In genomic region chr17:50831430-50832064, GRCh38 we compare ENCODE assay signal across 1 cellular context.
TF ChIP-seq lines count a peak whose summit lies in the region.

No MANE protein-coding gene starts in this region.

TF ChIP-seq in K562, 482 proteins besides CTCF, POLR2A, EP300 and RAD21 (continues in another document):
- TF ChIP-seq ZNF785 (CRISPR knock-in tag; IDR thresholded peaks at IDR 0.05), result no peak
- peak; percentile 17; the same call in 1 of the 2 replicates for TF ChIP-seq PHF8 (IDR thresholded peaks at IDR 0.05; ENCODE audit: borderline replicate concordance, low read length)
- peak; percentile 54; the same call in 1 of the 2 replicates for TF ChIP-seq LEF1 (IDR thresholded peaks at IDR 0.05)
- no peak for TF ChIP-seq ELF4 (CRISPR knock-in tag; IDR thresholded peaks at IDR 0.05)
- TF ChIP-seq TOE1 (IDR thresholded peaks at IDR 0.05; ENCODE audit: borderline replicate concordance), result no peak
- no peak for TF ChIP-seq TOE1 (CRISPR knock-in tag; IDR thresholded peaks at IDR 0.05; ENCODE audit: borderline replicate concordance, low read depth)
- peak; percentile 43; the same call in 1 of the 2 replicates for TF ChIP-seq CREM (IDR thresholded peaks at IDR 0.05; ENCODE audit: low read depth)
- TF ChIP-seq CBFA2T3 (IDR thresholded peaks at IDR 0.05), result 0 out of 2 replicates have a peak, but pooled peaks have one; percentile 40
- no peak for TF ChIP-seq SAP30 (IDR thresholded peaks at IDR 0.05; ENCODE audit: borderline replicate concordance, insufficient read depth, low read depth, low read length, poor library complexity, severe bottlenecking)
- TF ChIP-seq ZFP1 (CRISPR knock-in tag; IDR thresholded peaks at IDR 0.05), result no peak
- TF ChIP-seq POLR2AphosphoS5 (IDR thresholded peaks at IDR 0.05; ENCODE audit: control insufficient read depth, insufficient read depth, low read depth, low read length), result no peak
- TF ChIP-seq ZNF639 (CRISPR knock-in tag; conservative IDR thresholded peaks at IDR 0.05 in 1 of 2, IDR thresholded peaks at IDR 0.05 in 1 of 2), result no peak
- no peak for TF ChIP-seq RCOR1 (IDR thresholded peaks at IDR 0.05; ENCODE audit: borderline replicate concordance in 1 of 2, low read depth in 2 of 2, low read length in 2 of 2)
- no peak for TF ChIP-seq ZNF518B (CRISPR knock-in tag; IDR thresholded peaks at IDR 0.05)
- no peak for TF ChIP-seq CCAR2 (IDR thresholded peaks at IDR 0.05; ENCODE audit: low read depth, low read length)
- TF ChIP-seq MEF2A (IDR thresholded peaks at IDR 0.05; ENCODE audit: control insufficient read depth, low read depth, low read length), result no peak
- no peak for TF ChIP-seq DLX4 (CRISPR knock-in tag; IDR thresholded peaks at IDR 0.05)
- no peak for TF ChIP-seq CREB3 (tag; conservative IDR thresholded peaks at IDR 0.05; ENCODE audit: low read depth)
- no peak for TF ChIP-seq ZFP36 (IDR thresholded peaks at IDR 0.05; ENCODE audit: low read depth, low read length, partially characterized antibody)
- TF ChIP-seq TCF3 (CRISPR knock-in tag; IDR thresholded peaks at IDR 0.05), result no peak
- TF ChIP-seq RBFOX2 (IDR thresholded peaks at IDR 0.05; ENCODE audit: low read depth, low read length), result peak; percentile 31; the same call in 1 of the 2 replicates
- TF ChIP-seq ZNF274 (IDR thresholded peaks at IDR 0.05; ENCODE audit: borderline replicate concordance, low read depth, low read length), result no peak
- TF ChIP-seq ZNF592 (IDR thresholded peaks at IDR 0.05), result no peak
- TF ChIP-seq HDGF (IDR thresholded peaks at IDR 0.05), result no peak
- TF ChIP-seq CHD4 (IDR thresholded peaks at IDR 0.05; ENCODE audit: insufficient read depth, insufficient replicate concordance, low read depth, low read length, poor library complexity, severe bottlenecking), result no peak
- TF ChIP-seq CBX3 (IDR thresholded peaks at IDR 0.05; ENCODE audit: borderline replicate concordance in 1 of 2, low read length in 2 of 2), result no peak
- no peak for TF ChIP-seq KAT7 (CRISPR knock-in tag; IDR thresholded peaks at IDR 0.05; ENCODE audit: borderline replicate concordance)
- TF ChIP-seq HEY1 (CRISPR knock-in tag; IDR thresholded peaks at IDR 0.05; ENCODE audit: borderline replicate concordance), result no peak
- TF ChIP-seq DPF2 (IDR thresholded peaks at IDR 0.05), result peak; percentile 50; the same call in 1 of the 2 replicates
- no peak for TF ChIP-seq STAT6 (CRISPR knock-in tag; IDR thresholded peaks at IDR 0.05)
- no peak for TF ChIP-seq KAT8 (IDR thresholded peaks at IDR 0.05; ENCODE audit: low read depth)
- no peak for TF ChIP-seq BRF2 (IDR thresholded peaks at IDR 0.05; ENCODE audit: borderline replicate concordance, insufficient read depth, insufficient read length)
- TF ChIP-seq PYGO2 (tag; IDR thresholded peaks at IDR 0.05), result no peak
- TF ChIP-seq ATF2 (CRISPR knock-in tag; IDR thresholded peaks at IDR 0.05), result no peak
- TF ChIP-seq ZBTB34 (CRISPR knock-in tag; IDR thresholded peaks at IDR 0.05), result no peak
- TF ChIP-seq PRPF4 (IDR thresholded peaks at IDR 0.05; ENCODE audit: insufficient read depth, low read depth, low read length, poor library complexity, severe bottlenecking), result no peak
- no peak for TF ChIP-seq ZNF224 (CRISPR knock-in tag; IDR thresholded peaks at IDR 0.05)
- no peak for TF ChIP-seq KLF1 (tag; IDR thresholded peaks at IDR 0.05)
- TF ChIP-seq SPI1 (IDR thresholded peaks at IDR 0.05; ENCODE audit: borderline replicate concordance, low read depth, low read length), result no peak
- TF ChIP-seq VEZF1 (CRISPR knock-in tag; IDR thresholded peaks at IDR 0.05), result peak; percentile 51; the same call in 1 of the 2 replicates
- no peak for TF ChIP-seq ILK (tag; IDR thresholded peaks at IDR 0.05; ENCODE audit: borderline replicate concordance, low read depth)
